8 cellular contexts compared by ENCODE assay signal in genomic region chr19:4567584-4568071, GRCh38. TPM values are rescaled to one million over a fixed set of nuclear protein-coding genes. Genes with fewer than 3 reads are reported as not detected.
DNase-seq lines count a peak whose midpoint lies in the region; ATAC-seq and TF ChIP-seq lines count a peak whose summit lies in the region.

No MANE protein-coding gene starts in this region.

- no peak overlapping the region for H3K4me3 ChIP-seq in effector memory CD4-positive, alpha-beta T cell (ENCODE audit: insufficient read depth, low read depth, low read length, poor library complexity, severe bottlenecking)
- H3K4me3 ChIP-seq in suprapubic skin, result no peak overlapping the region

- no peak overlapping the region for H3K4me3 Mint-ChIP-seq in natural killer cell

- H3K27ac Mint-ChIP-seq in natural killer cell, result peak overlapping the region in 1 of 2 donors; percentile 18

- peak; percentile 76 for TF ChIP-seq CTCF in LNCAP (IDR thresholded peaks at IDR 0.05)
- TF ChIP-seq CTCF in natural killer cell (IDR thresholded peaks at IDR 0.05), result peak; percentile 63
- peak; percentile 34 to 65 for TF ChIP-seq CTCF in suprapubic skin (IDR thresholded peaks at IDR 0.05)

- 47% methylated on average over 14 of the region's 14 CpGs for WGBS in suprapubic skin

- H3K36me3 Mint-ChIP-seq in natural killer cell, result no peaks in the 10 kb centered on the region

- H3K27ac ChIP-seq in effector memory CD4-positive, alpha-beta T cell (ENCODE audit: insufficient read depth, low read length, poor library complexity, severe bottlenecking), result no peak overlapping the region
- no peak overlapping the region for H3K27ac ChIP-seq in suprapubic skin

- H3K9me3 Mint-ChIP-seq in natural killer cell, result no peaks in the 10 kb centered on the region

- peak; percentile 71 for DNase-seq in COLO668 (lab: John Stamatoyannopoulos, UW; ENCODE audit: unreplicated experiment)
- DNase-seq in activated CD4-positive, alpha-beta T cell treated with anti-CD3 and anti-CD28 coated beads, Interleukin-2, amount 50 U/mL, for 48 hours, result peak; percentile 80 to 81
- DNase-seq in effector memory CD4-positive, alpha-beta T cell, result peak; percentile 20 to 40 (median 37)
- peak; percentile 58 for DNase-seq in natural killer cell
- peak in 1 of 2 donors; percentile 74 for DNase-seq in suprapubic skin (ENCODE audit: low spot score in 2 of 2)

- peaks cover 0 to 8% of the 10 kb centered on the region in 2 donors for H3K4me1 Mint-ChIP-seq in natural killer cell

- peak; percentile 57 to 80 (median 73) for ATAC-seq in natural killer cell
- no peak for ATAC-seq in HG02642 (IDR thresholded peaks at IDR 0.05; ENCODE audit: poor library complexity, unreplicated experiment)
- ATAC-seq in GM19035 (IDR thresholded peaks at IDR 0.05; ENCODE audit: unreplicated experiment), result no peak

- H3K27me3 Mint-ChIP-seq in natural killer cell (ENCODE audit: low read depth in 2 of 2), result peaks cover 0 to 5% of the 10 kb centered on the region in 2 donors

- H3K27me3 ChIP-seq in effector memory CD4-positive, alpha-beta T cell (replicated peaks; ENCODE audit: control insufficient read depth, insufficient read depth, low read length, poor library complexity, severe bottlenecking), result no peaks in the 10 kb centered on the region
- peaks cover 17% of the 10 kb centered on the region for H3K27me3 ChIP-seq in suprapubic skin

- H3K36me3 ChIP-seq in effector memory CD4-positive, alpha-beta T cell (ENCODE audit: control insufficient read depth, insufficient read depth, low read length), result no peaks in the 10 kb centered on the region
- no peaks in the 10 kb centered on the region for H3K36me3 ChIP-seq in suprapubic skin

- no peaks in the 10 kb centered on the region for H3K4me1 ChIP-seq in effector memory CD4-positive, alpha-beta T cell (ENCODE audit: control insufficient read depth, insufficient read depth, low read length, poor library complexity, severe bottlenecking)
- H3K4me1 ChIP-seq in suprapubic skin, result no peaks in the 10 kb centered on the region

- TF ChIP-seq EP300 in suprapubic skin (IDR thresholded peaks at IDR 0.05), result no peak

- TF ChIP-seq POLR2A in suprapubic skin (IDR thresholded peaks at IDR 0.05), result no peak

- intact Hi-C loops in natural killer cell (cut with micrococcal nuclease), result no loop called here

- no peaks in the 10 kb centered on the region for H3K9me3 ChIP-seq in effector memory CD4-positive, alpha-beta T cell (ENCODE audit: control insufficient read depth, low read length)
- H3K9me3 ChIP-seq in suprapubic skin, result no peaks in the 10 kb centered on the region

RNA-seq across cellular contexts. Expression of gene SEMA6B, which starts 8.1 kb away (rescaled TPM):
- 1 to 10 TPM in 1 of 3 donors, under 1 TPM in 1, not detected in 1; 0.50 to 5.4 TPM for total RNA-seq in natural killer cell
- total RNA-seq in suprapubic skin, result 1 to 10 TPM; 1.5 to 5.4 (median 3.3) TPM

RNA-seq across cellular contexts. Expression of gene LRG1, which starts 27.8 kb away (rescaled TPM):
- total RNA-seq in natural killer cell, result 1 to 10 TPM in 1 of 3 donors, not detected in 2; 1.8 TPM
- total RNA-seq in suprapubic skin, result 1 to 10 TPM; 4.5 to 8.0 (median 6.3) TPM

RNA-seq across cellular contexts. Expression of gene PLIN5, which starts 32.6 kb away (rescaled TPM):
- total RNA-seq in natural killer cell (under 1 TPM in 1 of 3 donors, not detected in 2; 0.65 TPM), suprapubic skin (10 to 100 TPM in 1 of 4 donors, 1 to 10 TPM in 3; 1.8 to 16.4 (median 5.6) TPM)

RNA-seq across cellular contexts. Expression of gene PLIN4, which starts 49.3 kb away (rescaled TPM):
- total RNA-seq in natural killer cell (under 1 TPM in 1 of 3 donors, not detected in 2; 0.33 TPM), suprapubic skin (10 to 100 TPM; 12.4 to 38.3 (median 19.3) TPM)

Comparison
In these comparisons a context has a peak if more than half of its experiments do, and no peak if none do; other contexts are left out.
1. ATAC-seq: peak in natural killer cell (3 of 3); none in HG02642 (single experiment) and GM19035 (single experiment).
2. Peak in every context shown above with its lines, with median percentiles within 50 percentile points of each other: CTCF ChIP-seq.